3 cellular contexts compared by ENCODE assay signal in genomic region chr17:20934288-20934687, GRCh38.
TF ChIP-seq lines count a peak whose summit lies in the region.

No MANE protein-coding gene starts in this region.

TF ChIP-seq in SK-N-SH, 30 proteins besides CTCF, POLR2A, EP300 and RAD21 (continued from another document):
- TF ChIP-seq CHD2 (IDR thresholded peaks at IDR 0.05; ENCODE audit: low read length, partially characterized antibody) = no peak
TF ChIP-seq in SK-N-SH: peak in this region for 0.

TF ChIP-seq in SK-N-SH treated with all-trans-retinoic acid at 6 μM for 48 hours, 23 proteins besides CTCF, POLR2A, EP300 and RAD21:
- TF ChIP-seq PATZ1 (CRISPR knock-in tag; IDR thresholded peaks at IDR 0.05; ENCODE audit: borderline replicate concordance) (no peak), ARNTL (CRISPR knock-in tag; IDR thresholded peaks at IDR 0.05; ENCODE audit: borderline replicate concordance, low read depth) (no peak), POU6F1 (CRISPR knock-in tag; IDR thresholded peaks at IDR 0.05; ENCODE audit: borderline replicate concordance, low read depth) (no peak), CREB5 (CRISPR knock-in tag; IDR thresholded peaks at IDR 0.05; ENCODE audit: low read depth) (no peak), ZFP30 (CRISPR knock-in tag; IDR thresholded peaks at IDR 0.05) (no peak), ZC3H10 (CRISPR knock-in tag; IDR thresholded peaks at IDR 0.05) (no peak), PPARA (CRISPR knock-in tag; IDR thresholded peaks at IDR 0.05; ENCODE audit: borderline replicate concordance) (no peak), CSDC2 (CRISPR knock-in tag; IDR thresholded peaks at IDR 0.05) (no peak), BACH2 (CRISPR knock-in tag; IDR thresholded peaks at IDR 0.05; ENCODE audit: borderline replicate concordance) (no peak)

TF ChIP-seq in GM12891, 5 proteins besides CTCF, POLR2A, EP300 and RAD21 (continued from another document):
- TF ChIP-seq SPI1 (IDR thresholded peaks at IDR 0.05; ENCODE audit: low read depth, low read length) = no peak
TF ChIP-seq in GM12891: peak in this region for 0.
